ENCODE assay signal across 8 cellular contexts in genomic region chr11:72413914-72414628, GRCh38.
DNase-seq lines count a peak whose midpoint lies in the region; ATAC-seq lines count a peak whose summit lies in the region.

No MANE protein-coding gene starts in this region.

- ATAC-seq in HG02759 (IDR thresholded peaks at IDR 0.05; ENCODE audit: unreplicated experiment) = peak; percentile 48
- ATAC-seq in HG03571 (IDR thresholded peaks at IDR 0.05; ENCODE audit: unreplicated experiment) = no peak

- DNase-seq in COLO829 (ENCODE audit: low spot score) (peak; percentile 77), NCI-H446 treated with DMSO at 0.1 percent for 48 hours (lab: John Stamatoyannopoulos, UW) (peak; percentile 67), cerebellar cortex (ENCODE audit: low spot score) (peak; percentile 82), left kidney (ENCODE audit: low read depth, low spot score) (peak; percentile 95)
- DNase-seq in activated CD4-positive, alpha-beta T cell treated with anti-CD3 and anti-CD28 coated beads for 1 hour = peak; percentile 62
- DNase-seq in stimulated activated CD4-positive, alpha-beta T cell treated with anti-CD3 and anti-CD28 coated beads, Interleukin-4, amount 100 ng/mL, for 24 hours = peak; percentile 78
